ENCODE assay signal across 12 cellular contexts in the genomic region with DNA sequence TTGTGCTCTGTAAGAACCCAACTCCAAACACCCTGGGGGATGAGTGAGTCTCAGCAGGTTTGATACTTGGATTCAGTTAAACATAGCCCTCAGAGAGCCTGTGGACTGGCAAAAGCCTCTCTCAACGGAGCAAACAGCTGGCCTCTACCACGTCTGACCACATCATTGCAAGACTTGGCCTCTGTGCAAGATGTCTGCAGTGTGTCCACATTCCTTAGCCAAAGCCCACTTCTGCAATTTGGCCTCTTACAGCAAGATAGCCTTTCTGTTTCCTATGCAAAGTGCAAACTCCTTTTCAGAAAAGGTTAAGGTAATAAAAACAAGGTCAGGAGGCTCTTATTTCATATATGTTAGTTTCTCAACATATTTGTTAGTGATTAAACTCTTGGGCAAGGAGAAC. TPM values are rescaled to one million over a fixed set of nuclear protein-coding genes. Genes with fewer than 3 reads are reported as not detected.
A peak's percentile ranks its signal among the peaks of the same experiment; 100 is the strongest.
DNase-seq lines count a peak whose midpoint lies in the region; ATAC-seq and TF ChIP-seq lines count a peak whose summit lies in the region.
"Had no signal": no experiment of that assay in that cellular context is flagged by ENCODE, and none has a peak within 500 bp of the region (broad histone marks: within the 10 kb centered on the region; RNA-seq: fewer than 3 reads in every experiment).

No MANE protein-coding gene starts in this region.

- peaks cover 0 to 3% (median 0%) of the 10 kb centered on the region in 7 donors for H3K9me3 Mint-ChIP-seq in CD14-positive monocyte
- no peaks in the 10 kb centered on the region for H3K9me3 Mint-ChIP-seq in osteocyte (ENCODE audit: unreplicated experiment)
- H3K9me3 Mint-ChIP-seq: CD8-positive, alpha-beta memory T cell had no signal

- TF ChIP-seq CTCF in CD14-positive monocyte (IDR thresholded peaks at IDR 0.05) (no peak), osteocyte (IDR thresholded peaks at IDR 0.05) (no peak)

- H3K36me3 Mint-ChIP-seq in CD14-positive monocyte (no peaks in the 10 kb centered on the region), osteocyte (ENCODE audit: unreplicated experiment) (peaks cover 49% of the 10 kb centered on the region)
- H3K36me3 Mint-ChIP-seq: CD8-positive, alpha-beta memory T cell had no signal

- H3K27ac Mint-ChIP-seq in CD14-positive monocyte (no peak overlapping the region), osteocyte (ENCODE audit: unreplicated experiment) (peak overlapping the region; percentile 86)
- H3K27ac Mint-ChIP-seq: CD8-positive, alpha-beta memory T cell had no signal

- H3K4me1 Mint-ChIP-seq in CD14-positive monocyte (peaks cover 4% of the 10 kb centered on the region), osteocyte (ENCODE audit: unreplicated experiment) (peaks cover 85% of the 10 kb centered on the region)
- H3K4me1 Mint-ChIP-seq: CD8-positive, alpha-beta memory T cell had no signal

- no peak overlapping the region for H3K4me3 Mint-ChIP-seq in CD14-positive monocyte
- no peak overlapping the region for H3K4me3 Mint-ChIP-seq in osteocyte (ENCODE audit: unreplicated experiment)
- H3K4me3 Mint-ChIP-seq: CD8-positive, alpha-beta memory T cell had no signal

- intact Hi-C loops in CD14-positive monocyte (cut with micrococcal nuclease), result no loop called here

- peaks cover 0 to 1% (median 0%) of the 10 kb centered on the region in 3 donors for H3K27me3 Mint-ChIP-seq in CD14-positive monocyte (ENCODE audit: low read depth in 3 of 3)
- no peaks in the 10 kb centered on the region for H3K27me3 Mint-ChIP-seq in osteocyte (ENCODE audit: unreplicated experiment)

- DNase-seq in CD14-positive monocyte (ENCODE audit: low spot score) (peak; percentile 48), fibroblast of peridontal ligament (ENCODE audit: extremely low read depth) (peak; percentile 95), osteocyte (ENCODE audit: extremely low spot score, unreplicated experiment) (no peak), A172 (ENCODE audit: low spot score) (no peak), iPS-NIHi7 (ENCODE audit: extremely low spot score) (no peak), KG1 (lab: John Stamatoyannopoulos, UW) (no peak), NCI-H1417 treated with DMSO at 0.1 percent for 48 hours (lab: John Stamatoyannopoulos, UW) (no peak)
- DNase-seq: CD8-positive, alpha-beta memory T cell; NCI-H345; substantia nigra; SW 1271 had no signal

- peak; percentile 66; the same call in 2 of the 3 replicates for ATAC-seq in SK-N-SH treated with all-trans-retinoic acid at 6 μM for 48 hours

TF ChIP-seq in SK-N-SH treated with all-trans-retinoic acid at 6 μM for 48 hours, 23 proteins besides CTCF, POLR2A, EP300 and RAD21:
- TF ChIP-seq, protein P1, sequence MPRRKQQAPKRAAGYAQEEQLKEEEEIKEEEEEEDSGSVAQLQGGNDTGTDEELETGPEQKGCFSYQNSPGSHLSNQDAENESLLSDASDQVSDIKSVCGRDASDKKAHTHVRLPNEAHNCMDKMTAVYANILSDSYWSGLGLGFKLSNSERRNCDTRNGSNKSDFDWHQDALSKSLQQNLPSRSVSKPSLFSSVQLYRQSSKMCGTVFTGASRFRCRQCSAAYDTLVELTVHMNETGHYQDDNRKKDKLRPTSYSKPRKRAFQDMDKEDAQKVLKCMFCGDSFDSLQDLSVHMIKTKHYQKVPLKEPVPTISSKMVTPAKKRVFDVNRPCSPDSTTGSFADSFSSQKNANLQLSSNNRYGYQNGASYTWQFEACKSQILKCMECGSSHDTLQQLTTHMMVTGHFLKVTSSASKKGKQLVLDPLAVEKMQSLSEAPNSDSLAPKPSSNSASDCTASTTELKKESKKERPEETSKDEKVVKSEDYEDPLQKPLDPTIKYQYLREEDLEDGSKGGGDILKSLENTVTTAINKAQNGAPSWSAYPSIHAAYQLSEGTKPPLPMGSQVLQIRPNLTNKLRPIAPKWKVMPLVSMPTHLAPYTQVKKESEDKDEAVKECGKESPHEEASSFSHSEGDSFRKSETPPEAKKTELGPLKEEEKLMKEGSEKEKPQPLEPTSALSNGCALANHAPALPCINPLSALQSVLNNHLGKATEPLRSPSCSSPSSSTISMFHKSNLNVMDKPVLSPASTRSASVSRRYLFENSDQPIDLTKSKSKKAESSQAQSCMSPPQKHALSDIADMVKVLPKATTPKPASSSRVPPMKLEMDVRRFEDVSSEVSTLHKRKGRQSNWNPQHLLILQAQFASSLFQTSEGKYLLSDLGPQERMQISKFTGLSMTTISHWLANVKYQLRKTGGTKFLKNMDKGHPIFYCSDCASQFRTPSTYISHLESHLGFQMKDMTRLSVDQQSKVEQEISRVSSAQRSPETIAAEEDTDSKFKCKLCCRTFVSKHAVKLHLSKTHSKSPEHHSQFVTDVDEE (CRISPR knock-in tag; IDR thresholded peaks at IDR 0.05), result no peak
- TF ChIP-seq CSDC2 (CRISPR knock-in tag; IDR thresholded peaks at IDR 0.05), result no peak
- TF ChIP-seq OSR1 (CRISPR knock-in tag; IDR thresholded peaks at IDR 0.05), result no peak
- TF ChIP-seq TCF4 (CRISPR knock-in tag; IDR thresholded peaks at IDR 0.05; ENCODE audit: borderline replicate concordance), result no peak
- TF ChIP-seq GLIS3 (CRISPR knock-in tag; IDR thresholded peaks at IDR 0.05), result no peak
- no peak for TF ChIP-seq ZFP30 (CRISPR knock-in tag; IDR thresholded peaks at IDR 0.05)

RNA-seq across cellular contexts. Expression of a gene that starts 27.9 kb away (rescaled TPM):
- polyA plus RNA-seq in CD14-positive monocyte, result not detected
- 1,012 and 1,104 TPM in 2 replicates for total RNA-seq in osteocyte
- 142 and 156 TPM in 2 replicates for total RNA-seq in A172 (2014; rRNA removed; shearing (Covaris generic))

Comparison
In these comparisons a context has a peak if more than half of its experiments do, and no peak if none do; other contexts are left out.
1. DNase-seq: peak in CD14-positive monocyte (single experiment) and fibroblast of peridontal ligament (single experiment); none in osteocyte (single experiment), A172 (single experiment), iPS-NIHi7 (single experiment), KG1 (single experiment) and NCI-H1417 treated with DMSO at 0.1 percent for 48 hours (single experiment).